In the genomic region with DNA sequence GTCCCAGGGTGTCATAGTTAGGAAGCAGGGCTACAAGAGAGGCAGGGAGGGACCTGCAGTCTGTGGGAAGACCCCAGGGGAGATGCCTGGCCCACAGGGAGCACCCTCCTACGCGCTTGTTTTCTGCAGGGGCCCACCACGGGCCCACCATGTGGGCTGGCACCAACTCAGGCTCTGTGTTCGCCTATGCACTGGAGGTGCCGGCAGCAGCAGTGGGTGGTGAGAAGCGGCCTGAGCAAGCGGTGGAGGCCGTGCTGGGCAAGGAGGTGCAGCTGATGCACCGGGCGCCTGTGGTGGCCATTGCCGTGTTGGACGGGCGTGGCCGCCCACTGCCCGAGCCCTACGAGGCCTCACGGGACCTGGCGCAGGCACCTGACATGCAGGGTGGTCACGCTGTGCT, we compare ENCODE assay signal across 15 cellular contexts. TPM values are rescaled to one million over a fixed set of nuclear protein-coding genes. Genes with fewer than 3 reads are reported as not detected.
DNase-seq lines count a peak whose midpoint lies in the region; ATAC-seq and TF ChIP-seq lines count a peak whose summit lies in the region.
"Had no signal": no experiment of that assay in that cellular context is flagged by ENCODE, and none has a peak within 500 bp of the region (broad histone marks: within the 10 kb centered on the region; RNA-seq: fewer than 3 reads in every experiment).

No MANE protein-coding gene starts in this region.

- no peaks in the 10 kb centered on the region for H3K9me3 Mint-ChIP-seq in central memory CD8-positive, alpha-beta T cell
- no peaks in the 10 kb centered on the region for H3K9me3 Mint-ChIP-seq in stimulated activated effector memory CD8-positive, alpha-beta T cell treated with anti-CD3 and anti-CD28 coated beads, Interleukin-12 subunit alpha, Interleukin-12 subunit beta, amount 100 ng/mL, for 72 hours
- H3K9me3 Mint-ChIP-seq: H9, HFFc6 had no signal

- H3K36me3 Mint-ChIP-seq in central memory CD8-positive, alpha-beta T cell (ENCODE audit: insufficient read depth): peaks cover 16% of the 10 kb centered on the region
- H3K36me3 Mint-ChIP-seq in stimulated activated effector memory CD8-positive, alpha-beta T cell treated with anti-CD3 and anti-CD28 coated beads, Interleukin-12 subunit alpha, Interleukin-12 subunit beta, amount 100 ng/mL, for 72 hours: peaks cover 34% of the 10 kb centered on the region

- no peaks in the 10 kb centered on the region for H3K9me3 ChIP-seq in Peyer's patch

- POLR2A ChIA-PET in RWPE1 (lab: Yijun Ruan, JAX; ENCODE audit: low non-redundant PET): no interaction called here

- ATAC-seq in central memory CD8-positive, alpha-beta T cell (replicated peaks; ENCODE audit: extremely low read depth, poor library complexity, severe bottlenecking): no peak
- no peak for ATAC-seq in stimulated activated effector memory CD8-positive, alpha-beta T cell treated with anti-CD3 and anti-CD28 coated beads, Interleukin-12 subunit alpha, Interleukin-12 subunit beta, amount 100 ng/mL, for 72 hours
- no peak for ATAC-seq in GM21447 (IDR thresholded peaks at IDR 0.05; ENCODE audit: unreplicated experiment)
- ATAC-seq: HCT116 had no signal

- H3K4me1 Mint-ChIP-seq in central memory CD8-positive, alpha-beta T cell: peaks cover 5% of the 10 kb centered on the region
- peaks cover 26% of the 10 kb centered on the region for H3K4me1 Mint-ChIP-seq in stimulated activated effector memory CD8-positive, alpha-beta T cell treated with anti-CD3 and anti-CD28 coated beads, Interleukin-12 subunit alpha, Interleukin-12 subunit beta, amount 100 ng/mL, for 72 hours

- no peaks in the 10 kb centered on the region for H3K27me3 Mint-ChIP-seq in central memory CD8-positive, alpha-beta T cell
- H3K27me3 Mint-ChIP-seq: CD4-positive, alpha-beta memory T cell had no signal

- no peak overlapping the region for H3K4me3 ChIP-seq in Peyer's patch
- H3K4me3 ChIP-seq: GM23248 had no signal

- peaks cover 0 to 57% (median 0%) of the 10 kb centered on the region in 3 donors for H3K36me3 ChIP-seq in Peyer's patch

- TF ChIP-seq POLR2A in Peyer's patch (IDR thresholded peaks at IDR 0.05): no peak

- DNase-seq in RWPE1 (ENCODE audit: low spot score) (no peak), SHP77 (lab: John Stamatoyannopoulos, UW) (no peak), Peyer's patch (no peak)
- no peak for DNase-seq in central memory CD8-positive, alpha-beta T cell (ENCODE audit: low spot score in 2 of 2)
- DNase-seq in stimulated activated effector memory CD8-positive, alpha-beta T cell treated with anti-CD3 and anti-CD28 coated beads, Interleukin-12 subunit alpha, Interleukin-12 subunit beta, amount 100 ng/mL, for 72 hours (ENCODE audit: low spot score in 2 of 2): no peak
- DNase-seq: C1 segment of cervical spinal cord; Calu3; CD4-positive, alpha-beta memory T cell; COR-L47; DND-41; GM23248; H9; HFFc6 had no signal

- peak overlapping the region; percentile 63 for H3K27ac ChIP-seq in RWPE1
- H3K27ac ChIP-seq in Peyer's patch: no peak overlapping the region
- H3K27ac ChIP-seq: GM23248 had no signal

- CTCF ChIA-PET in RWPE1 (lab: Yijun Ruan, JAX): no interaction called here

- H3K4me1 ChIP-seq in Peyer's patch: no peaks in the 10 kb centered on the region

- TF ChIP-seq CTCF in RWPE1 (conservative IDR thresholded peaks at IDR 0.05; ENCODE audit: low read depth) (no peak), Peyer's patch (IDR thresholded peaks at IDR 0.05) (no peak)

- H3K27me3 ChIP-seq in Peyer's patch: no peaks in the 10 kb centered on the region

- H3K4me3 Mint-ChIP-seq in central memory CD8-positive, alpha-beta T cell: no peak overlapping the region
- H3K4me3 Mint-ChIP-seq in stimulated activated effector memory CD8-positive, alpha-beta T cell treated with anti-CD3 and anti-CD28 coated beads, Interleukin-12 subunit alpha, Interleukin-12 subunit beta, amount 100 ng/mL, for 72 hours: no peak overlapping the region
- H3K4me3 Mint-ChIP-seq: CD4-positive, alpha-beta memory T cell; H9; HFFc6 had no signal

- peak overlapping the region; percentile 70 for H3K27ac Mint-ChIP-seq in central memory CD8-positive, alpha-beta T cell (ENCODE audit: low read depth)
- H3K27ac Mint-ChIP-seq in stimulated activated effector memory CD8-positive, alpha-beta T cell treated with anti-CD3 and anti-CD28 coated beads, Interleukin-12 subunit alpha, Interleukin-12 subunit beta, amount 100 ng/mL, for 72 hours: peak overlapping the region; percentile 74
- H3K27ac Mint-ChIP-seq: HFFc6 had no signal

RNA-seq across cellular contexts. Expression of a gene that starts 15.0 kb away (rescaled TPM):
- 10 to 100 TPM in 3 of 4 donors, 1 to 10 TPM in 1; 7.5 to 19.0 (median 15.4) TPM for total RNA-seq in Peyer's patch

RNA-seq across cellular contexts. Expression of a gene that starts 18.1 kb away (rescaled TPM):
- total RNA-seq in Peyer's patch: 100 to 1,000 TPM; 311 to 538 (median 419) TPM

RNA-seq across cellular contexts. Expression of a gene that starts 20.0 kb away (rescaled TPM):
- 10 to 100 TPM in 3 of 4 donors, 1 to 10 TPM in 1; 3.3 to 49.6 (median 22.9) TPM for total RNA-seq in Peyer's patch

RNA-seq across cellular contexts. Expression of a gene that starts 56.8 kb away (rescaled TPM):
- 10 to 100 TPM; 65.6 to 78.5 (median 72.9) TPM for total RNA-seq in Peyer's patch
